In genomic region chr2:160055726-160056108, GRCh38 we compare ENCODE assay signal across 1 cellular context.
TF ChIP-seq lines count a peak whose summit lies in the region.

No MANE protein-coding gene starts in this region.

TF ChIP-seq in GM23338, 12 proteins besides CTCF, POLR2A, EP300 and RAD21 (continued from another document):
- no peak for TF ChIP-seq REST (IDR thresholded peaks at IDR 0.05; ENCODE audit: unreplicated experiment)
- TF ChIP-seq ZNF331 (CRISPR knock-in tag; IDR thresholded peaks at IDR 0.05; ENCODE audit: low read depth), result no peak
- no peak for TF ChIP-seq NANOG (IDR thresholded peaks at IDR 0.05; ENCODE audit: borderline replicate concordance)
- no peak for TF ChIP-seq CREB1 (CRISPR knock-in tag; IDR thresholded peaks at IDR 0.05; ENCODE audit: low read depth)
- TF ChIP-seq, protein P1, sequence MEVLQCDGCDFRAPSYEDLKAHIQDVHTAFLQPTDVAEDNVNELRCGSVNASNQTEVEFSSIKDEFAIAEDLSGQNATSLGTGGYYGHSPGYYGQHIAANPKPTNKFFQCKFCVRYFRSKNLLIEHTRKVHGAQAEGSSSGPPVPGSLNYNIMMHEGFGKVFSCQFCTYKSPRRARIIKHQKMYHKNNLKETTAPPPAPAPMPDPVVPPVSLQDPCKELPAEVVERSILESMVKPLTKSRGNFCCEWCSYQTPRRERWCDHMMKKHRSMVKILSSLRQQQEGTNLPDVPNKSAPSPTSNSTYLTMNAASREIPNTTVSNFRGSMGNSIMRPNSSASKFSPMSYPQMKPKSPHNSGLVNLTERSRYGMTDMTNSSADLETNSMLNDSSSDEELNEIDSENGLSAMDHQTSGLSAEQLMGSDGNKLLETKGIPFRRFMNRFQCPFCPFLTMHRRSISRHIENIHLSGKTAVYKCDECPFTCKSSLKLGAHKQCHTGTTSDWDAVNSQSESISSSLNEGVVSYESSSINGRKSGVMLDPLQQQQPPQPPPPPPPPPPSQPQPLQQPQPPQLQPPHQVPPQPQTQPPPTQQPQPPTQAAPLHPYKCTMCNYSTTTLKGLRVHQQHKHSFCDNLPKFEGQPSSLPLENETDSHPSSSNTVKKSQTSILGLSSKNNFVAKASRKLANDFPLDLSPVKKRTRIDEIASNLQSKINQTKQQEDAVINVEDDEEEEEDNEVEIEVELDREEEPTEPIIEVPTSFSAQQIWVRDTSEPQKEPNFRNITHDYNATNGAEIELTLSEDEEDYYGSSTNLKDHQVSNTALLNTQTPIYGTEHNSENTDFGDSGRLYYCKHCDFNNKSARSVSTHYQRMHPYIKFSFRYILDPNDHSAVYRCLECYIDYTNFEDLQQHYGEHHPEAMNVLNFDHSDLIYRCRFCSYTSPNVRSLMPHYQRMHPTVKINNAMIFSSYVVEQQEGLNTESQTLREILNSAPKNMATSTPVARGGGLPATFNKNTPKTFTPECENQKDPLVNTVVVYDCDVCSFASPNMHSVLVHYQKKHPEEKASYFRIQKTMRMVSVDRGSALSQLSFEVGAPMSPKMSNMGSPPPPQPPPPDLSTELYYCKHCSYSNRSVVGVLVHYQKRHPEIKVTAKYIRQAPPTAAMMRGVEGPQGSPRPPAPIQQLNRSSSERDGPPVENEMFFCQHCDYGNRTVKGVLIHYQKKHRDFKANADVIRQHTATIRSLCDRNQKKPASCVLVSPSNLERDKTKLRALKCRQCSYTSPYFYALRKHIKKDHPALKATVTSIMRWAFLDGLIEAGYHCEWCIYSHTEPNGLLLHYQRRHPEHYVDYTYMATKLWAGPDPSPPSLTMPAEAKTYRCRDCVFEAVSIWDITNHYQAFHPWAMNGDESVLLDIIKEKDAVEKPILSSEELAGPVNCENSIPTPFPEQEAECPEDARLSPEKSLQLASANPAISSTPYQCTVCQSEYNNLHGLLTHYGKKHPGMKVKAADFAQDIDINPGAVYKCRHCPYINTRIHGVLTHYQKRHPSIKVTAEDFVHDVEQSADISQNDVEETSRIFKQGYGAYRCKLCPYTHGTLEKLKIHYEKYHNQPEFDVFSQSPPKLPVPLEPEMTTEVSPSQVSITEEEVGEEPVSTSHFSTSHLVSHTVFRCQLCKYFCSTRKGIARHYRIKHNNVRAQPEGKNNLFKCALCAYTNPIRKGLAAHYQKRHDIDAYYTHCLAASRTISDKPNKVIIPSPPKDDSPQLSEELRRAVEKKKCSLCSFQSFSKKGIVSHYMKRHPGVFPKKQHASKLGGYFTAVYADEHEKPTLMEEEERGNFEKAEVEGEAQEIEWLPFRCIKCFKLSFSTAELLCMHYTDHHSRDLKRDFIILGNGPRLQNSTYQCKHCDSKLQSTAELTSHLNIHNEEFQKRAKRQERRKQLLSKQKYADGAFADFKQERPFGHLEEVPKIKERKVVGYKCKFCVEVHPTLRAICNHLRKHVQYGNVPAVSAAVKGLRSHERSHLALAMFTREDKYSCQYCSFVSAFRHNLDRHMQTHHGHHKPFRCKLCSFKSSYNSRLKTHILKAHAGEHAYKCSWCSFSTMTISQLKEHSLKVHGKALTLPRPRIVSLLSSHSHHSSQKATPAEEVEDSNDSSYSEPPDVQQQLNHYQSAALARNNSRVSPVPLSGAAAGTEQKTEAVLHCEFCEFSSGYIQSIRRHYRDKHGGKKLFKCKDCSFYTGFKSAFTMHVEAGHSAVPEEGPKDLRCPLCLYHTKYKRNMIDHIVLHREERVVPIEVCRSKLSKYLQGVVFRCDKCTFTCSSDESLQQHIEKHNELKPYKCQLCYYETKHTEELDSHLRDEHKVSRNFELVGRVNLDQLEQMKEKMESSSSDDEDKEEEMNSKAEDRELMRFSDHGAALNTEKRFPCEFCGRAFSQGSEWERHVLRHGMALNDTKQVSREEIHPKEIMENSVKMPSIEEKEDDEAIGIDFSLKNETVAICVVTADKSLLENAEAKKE (CRISPR knock-in tag; IDR thresholded peaks at IDR 0.05), result no peak
- no peak for TF ChIP-seq JUNB (IDR thresholded peaks at IDR 0.05; ENCODE audit: unreplicated experiment)
- no peak for TF ChIP-seq POLR2AphosphoS5 (IDR thresholded peaks at IDR 0.05; ENCODE audit: low read depth)
- no peak for TF ChIP-seq EZH2phosphoT487 (IDR thresholded peaks at IDR 0.05; ENCODE audit: unreplicated experiment)
